In the genomic region with DNA sequence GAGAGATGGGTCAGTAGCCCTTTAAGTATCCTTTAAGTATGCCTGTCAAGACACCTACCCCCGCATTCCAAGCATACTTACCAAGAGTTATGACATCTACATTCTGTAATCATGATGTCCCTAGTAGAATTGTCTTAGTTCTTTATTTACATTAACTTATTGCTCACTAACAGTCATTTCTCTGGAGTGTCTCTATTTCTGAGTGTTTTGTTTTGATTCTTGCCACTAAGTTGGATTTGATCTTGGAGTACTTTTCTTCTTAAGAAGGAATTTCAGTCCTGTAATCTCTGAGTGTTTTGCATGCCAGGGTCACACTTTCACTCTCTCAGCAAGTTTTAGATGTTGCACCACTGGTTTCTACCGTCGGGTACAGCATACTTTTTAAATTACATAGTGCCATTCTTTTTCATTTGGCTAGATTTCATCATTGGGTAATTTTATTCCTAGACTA, we compare ENCODE assay signal across 10 cellular contexts.
DNase-seq lines count a peak whose midpoint lies in the region; ATAC-seq, FAIRE-seq and TF ChIP-seq lines count a peak whose summit lies in the region.
"Had no signal": no experiment of that assay in that cellular context is flagged by ENCODE, and none has a peak within 500 bp of the region (broad histone marks: within the 10 kb centered on the region; RNA-seq: fewer than 3 reads in every experiment).

No MANE protein-coding gene starts in this region.

- H3K4me3 ChIP-seq in ACC112 (ENCODE audit: low read depth, low read length) = peak overlapping the region; percentile 63
- H3K4me3 ChIP-seq in bronchial epithelial cell (ENCODE audit: low read depth, low read length) = no peak overlapping the region
- no peak overlapping the region for H3K4me3 ChIP-seq in left lung

- H2AFZ ChIP-seq in ACC112 (ENCODE audit: low read length, unreplicated experiment) = peak overlapping the region; percentile 75

- H3K36me3 ChIP-seq in ACC112 (ENCODE audit: insufficient read depth, low read length) (no peaks in the 10 kb centered on the region), bronchial epithelial cell (ENCODE audit: control insufficient read depth, insufficient read depth, low read length) (no peaks in the 10 kb centered on the region), left lung (no peaks in the 10 kb centered on the region)

- peak; percentile 79 for ATAC-seq in left lung
- ATAC-seq in HG03457 (IDR thresholded peaks at IDR 0.05; ENCODE audit: unreplicated experiment) = no peak
- no peak for ATAC-seq in HG02798 (IDR thresholded peaks at IDR 0.05; ENCODE audit: poor library complexity, unreplicated experiment)
- ATAC-seq in HG03045 (IDR thresholded peaks at IDR 0.05; ENCODE audit: unreplicated experiment) = no peak
- ATAC-seq in HG03039 (IDR thresholded peaks at IDR 0.05; ENCODE audit: unreplicated experiment) = no peak

- intact Hi-C loops in left lung (cut with DNase I) = no loop called here

- no peaks in the 10 kb centered on the region for H3K79me2 ChIP-seq in ACC112 (ENCODE audit: control insufficient read depth, insufficient read depth, low read length, unreplicated experiment)

- H3K9me3 ChIP-seq in left lung = no peaks in the 10 kb centered on the region

- DNase-seq in HT1080 (ENCODE audit: low read depth) (peak; percentile 79), bronchial epithelial cell (ENCODE audit: low read depth) (peak; percentile 96), left lung (no peak)
- DNase-seq: C1 segment of cervical spinal cord, hippocampal formation had no signal

- peak overlapping the region; percentile 88 for H3K27ac ChIP-seq in ACC112 (ENCODE audit: low read depth, low read length)
- H3K27ac ChIP-seq in left lung = peak overlapping the region; percentile 29 to 37

- peaks cover 20% of the 10 kb centered on the region for H3K4me1 ChIP-seq in ACC112 (ENCODE audit: control insufficient read depth, insufficient read depth, low read length, unreplicated experiment)
- H3K4me1 ChIP-seq in left lung = peaks cover 5 to 9% of the 10 kb centered on the region in 2 donors

- FAIRE-seq in bronchial epithelial cell (lab: Jason Lieb, UNC) = no peak

- no peaks in the 10 kb centered on the region for H3K27me3 ChIP-seq in ACC112 (ENCODE audit: insufficient read depth, low read length)
- H3K27me3 ChIP-seq in bronchial epithelial cell (ENCODE audit: control insufficient read depth, insufficient read depth, low read length) = no peaks in the 10 kb centered on the region
- H3K27me3 ChIP-seq in left lung = no peaks in the 10 kb centered on the region

- TF ChIP-seq CTCF in bronchial epithelial cell (IDR thresholded peaks at IDR 0.05; ENCODE audit: insufficient read depth, low read length, severe bottlenecking) (no peak), left lung (IDR thresholded peaks at IDR 0.05) (no peak)

Comparison
In these comparisons a context has a peak if more than half of its experiments do, and no peak if none do; other contexts are left out.
1. DNase-seq: peak in HT1080 (single experiment) and bronchial epithelial cell (single experiment); none in left lung (0 of 2).